ENCODE assay signal across 1 cellular context in the genomic region with DNA sequence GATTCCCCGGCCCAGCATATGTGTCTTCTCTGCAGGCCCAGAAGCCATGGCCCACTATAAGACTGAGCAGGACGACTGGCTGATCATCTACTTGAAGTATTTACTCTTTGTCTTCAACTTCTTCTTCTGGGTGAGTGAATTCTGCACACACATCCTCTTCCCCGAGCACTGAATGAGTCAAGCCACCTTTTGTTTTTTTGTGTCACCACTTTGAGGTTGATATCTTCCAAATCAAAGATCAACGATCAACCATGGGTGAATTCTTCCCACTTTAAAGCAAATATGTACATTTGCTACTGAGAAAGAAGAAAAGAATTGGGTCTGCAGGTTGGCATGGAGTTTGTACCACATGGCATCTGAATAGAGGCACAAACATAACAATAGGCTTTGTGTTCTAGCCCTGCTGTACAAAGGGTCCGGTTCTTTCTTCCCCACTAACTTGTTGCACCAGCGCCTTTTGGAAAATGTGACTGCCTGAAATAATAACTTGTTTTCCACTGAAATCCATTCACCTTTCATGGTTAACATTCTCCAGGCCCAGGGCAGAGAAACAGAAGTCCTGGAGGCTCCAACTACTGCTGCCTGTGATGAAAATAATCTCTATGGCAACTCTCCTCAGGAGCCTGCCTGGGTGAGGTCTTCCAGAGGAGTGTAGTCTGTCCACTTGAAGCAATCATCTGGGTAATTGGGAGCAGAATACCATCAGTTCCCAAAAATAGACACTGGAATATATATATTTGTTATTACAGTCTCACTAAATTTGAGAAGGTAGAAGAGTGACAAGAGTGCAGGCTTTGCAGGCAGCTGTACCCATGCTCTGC.
TF ChIP-seq lines count a peak whose summit lies in the region.

No MANE protein-coding gene starts in this region.

TF ChIP-seq in HepG2, 621 proteins besides CTCF, POLR2A, EP300 and RAD21 (continued from another document):
- TF ChIP-seq, protein P1, sequence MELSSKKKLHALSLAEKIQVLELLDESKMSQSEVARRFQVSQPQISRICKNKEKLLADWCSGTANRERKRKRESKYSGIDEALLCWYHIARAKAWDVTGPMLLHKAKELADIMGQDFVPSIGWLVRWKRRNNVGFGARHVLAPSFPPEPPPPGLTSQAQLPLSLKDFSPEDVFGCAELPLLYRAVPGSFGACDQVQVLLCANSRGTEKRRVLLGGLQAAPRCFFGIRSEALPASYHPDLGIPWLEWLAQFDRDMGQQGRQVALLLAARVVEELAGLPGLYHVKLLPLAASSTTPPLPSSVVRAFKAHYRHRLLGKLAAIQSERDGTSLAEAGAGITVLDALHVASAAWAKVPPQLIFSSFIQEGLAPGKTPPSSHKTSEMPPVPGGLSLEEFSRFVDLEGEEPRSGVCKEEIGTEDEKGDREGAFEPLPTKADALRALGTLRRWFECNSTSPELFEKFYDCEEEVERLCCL (CRISPR knock-in tag; IDR thresholded peaks at IDR 0.05; ENCODE audit: borderline replicate concordance): no peak
